In genomic region chr10:11181996-11182395, GRCh38 we compare ENCODE assay signal across 14 cellular contexts.
DNase-seq lines count a peak whose midpoint lies in the region; ATAC-seq and TF ChIP-seq lines count a peak whose summit lies in the region.
"Had no signal": no experiment of that assay in that cellular context is flagged by ENCODE, and none has a peak within 500 bp of the region (broad histone marks: within the 10 kb centered on the region; RNA-seq: fewer than 3 reads in every experiment).

No MANE protein-coding gene starts in this region.

- H3K27me3 ChIP-seq in aorta (ENCODE audit: control insufficient read depth in 1 of 2, insufficient read depth in 2 of 2, low read length in 1 of 2), result no peaks in the 10 kb centered on the region
- no peaks in the 10 kb centered on the region for H3K27me3 ChIP-seq in neuronal stem cell (ENCODE audit: control insufficient read depth in 3 of 3, insufficient read depth in 3 of 3, low read depth in 1 of 3, low read length in 3 of 3)

- no peak overlapping the region for H4K8ac ChIP-seq in neuronal stem cell (ENCODE audit: low read depth, low read length)

- no peak overlapping the region for H2BK12ac ChIP-seq in neuronal stem cell (ENCODE audit: low read length)

- no peak overlapping the region for H4K91ac ChIP-seq in neuronal stem cell (ENCODE audit: low read depth, low read length, poor library complexity)

- ATAC-seq in natural killer cell (no peak), left ventricle myocardium superior (peak; percentile 72), aorta (ENCODE audit: low FRiP score) (peak; percentile 79), HG02981 (IDR thresholded peaks at IDR 0.05; ENCODE audit: unreplicated experiment) (no peak)
- ATAC-seq in natural killer cell treated with Interleukin-12 subunit alpha and Interleukin-12 subunit beta and Interleukin-15 and Interleukin-18, amount 100 ng/mL, for 72 hours, result no peak
- ATAC-seq in activated naive CD8-positive, alpha-beta T cell treated with anti-CD3 and anti-CD28 coated beads, Interleukin-2, amount 10 ng/mL, durations not matched to agents 7 days and 5 days (ENCODE audit: low read depth), result no peak

- WGBS in aorta, 2 donors, result 3 to 8% methylated on average over 7 of the region's 7 CpGs
- WGBS in neuronal stem cell (ENCODE audit: extremely low coverage in 2 of 2, insufficient read length in 2 of 2, insufficient replicate concordance in 1 of 2), 2 donors, result no CpG with 5 or more reads among the region's 7 CpGs

- H3K9ac ChIP-seq in neuronal stem cell (ENCODE audit: low read depth, low read length, poor library complexity), result no peak overlapping the region

- H2BK120ac ChIP-seq in neuronal stem cell (ENCODE audit: low read depth, low read length), result no peak overlapping the region

- H3K27ac Mint-ChIP-seq in natural killer cell, result no peak overlapping the region
- no peak overlapping the region for H3K27ac Mint-ChIP-seq in natural killer cell treated with Interleukin-12 subunit alpha and Interleukin-12 subunit beta and Interleukin-15 and Interleukin-18, amount 100 ng/mL, for 72 hours
- H3K27ac Mint-ChIP-seq in activated naive CD8-positive, alpha-beta T cell treated with anti-CD3 and anti-CD28 coated beads, Interleukin-2, amount 10 ng/mL, durations not matched to agents 7 days and 5 days, result peak overlapping the region; percentile 80

- H2BK15ac ChIP-seq in neuronal stem cell (ENCODE audit: low read length), result no peak overlapping the region

- H3K4me1 Mint-ChIP-seq in natural killer cell, result peaks cover 63 to 96% of the 10 kb centered on the region in 2 donors
- peaks cover 89 to 94% of the 10 kb centered on the region in 2 donors for H3K4me1 Mint-ChIP-seq in natural killer cell treated with Interleukin-12 subunit alpha and Interleukin-12 subunit beta and Interleukin-15 and Interleukin-18, amount 100 ng/mL, for 72 hours (ENCODE audit: low read depth in 2 of 2)
- peaks cover 89% of the 10 kb centered on the region for H3K4me1 Mint-ChIP-seq in activated naive CD8-positive, alpha-beta T cell treated with anti-CD3 and anti-CD28 coated beads, Interleukin-2, amount 10 ng/mL, durations not matched to agents 7 days and 5 days

- H3K4me3 ChIP-seq in aorta (ENCODE audit: low read length in 2 of 2) (no peak overlapping the region), neuronal stem cell (ENCODE audit: low read length in 2 of 2) (no peak overlapping the region), coronary artery (no peak overlapping the region)
- H3K4me3 ChIP-seq: PC-9 had no signal

- H3K18ac ChIP-seq in neuronal stem cell (ENCODE audit: low read length), result no peak overlapping the region

- intact Hi-C loops in natural killer cell (cut with micrococcal nuclease), result no loop called here
- intact Hi-C loops in left ventricle myocardium superior (cut with micrococcal nuclease), result no loop called here
- intact Hi-C loops in aorta (cut with DNase I), result no loop called here

- DNase-seq in natural killer cell (no peak), left ventricle myocardium superior (peak; percentile 76), aorta (peak; percentile 76 to 80), neuronal stem cell (ENCODE audit: low spot score) (no peak), coronary artery (ENCODE audit: low spot score) (no peak)
- no peak for DNase-seq in natural killer cell treated with Interleukin-12 subunit alpha and Interleukin-12 subunit beta and Interleukin-15 and Interleukin-18, amount 100 ng/mL, for 72 hours (ENCODE audit: low spot score)
- DNase-seq in activated naive CD8-positive, alpha-beta T cell treated with anti-CD3 and anti-CD28 coated beads, Interleukin-2, amount 10 ng/mL, durations not matched to agents 7 days and 5 days, result no peak
- DNase-seq: activated CD4-positive, alpha-beta T cell treated with anti-CD3 and anti-CD28 coated beads, Interleukin-2, amount 50 U/mL, for 1 hour; activated naive CD4-positive, alpha-beta T cell treated with anti-CD3 and anti-CD28 coated beads, Interleukin-2, amount 50 U/mL, for 16 hours; NCI-H1048; NCI-H2227 treated with DMSO at 0.1 percent for 48 hours; PC-9; stimulated activated CD4-positive, alpha-beta T cell treated with anti-CD3 and anti-CD28 coated beads, Interleukin-2, amount 100 ng/mL, for 24 hours had no signal

- H3K27me3 Mint-ChIP-seq in natural killer cell (ENCODE audit: low read depth in 2 of 2), result no peaks in the 10 kb centered on the region
- H3K27me3 Mint-ChIP-seq in natural killer cell treated with Interleukin-12 subunit alpha and Interleukin-12 subunit beta and Interleukin-15 and Interleukin-18, amount 100 ng/mL, for 72 hours, result no peaks in the 10 kb centered on the region
- H3K27me3 Mint-ChIP-seq in activated naive CD8-positive, alpha-beta T cell treated with anti-CD3 and anti-CD28 coated beads, Interleukin-2, amount 10 ng/mL, durations not matched to agents 7 days and 5 days, result no peaks in the 10 kb centered on the region

- no peak overlapping the region for H3K23ac ChIP-seq in neuronal stem cell (ENCODE audit: low read depth, low read length, poor library complexity)

- H2AFZ ChIP-seq in neuronal stem cell (ENCODE audit: low read length), result no peak overlapping the region
- H2AFZ ChIP-seq: PC-9 had no signal

- POLR2A ChIA-PET in activated naive CD8-positive, alpha-beta T cell treated with anti-CD3 and anti-CD28 coated beads, Interleukin-2, amount 10 ng/mL, durations not matched to agents 7 days and 5 days (lab: Charles Lee), result interaction anchor here (0.8 to 11.7 kb wide), 8 partner anchors 8 to 54 kb away, joined by 3 to 596 read pairs (median 4); no protein-coding TSS in a partner anchor

- H3K36me3 ChIP-seq in aorta (ENCODE audit: control insufficient read depth in 1 of 2, insufficient read depth in 2 of 2, low read length in 1 of 2) (peaks cover 0 to 3% of the 10 kb centered on the region in 2 donors), neuronal stem cell (replicated peaks in 1 of 2; ENCODE audit: control insufficient read depth in 2 of 2, insufficient read depth in 2 of 2, low read length in 2 of 2) (peaks cover 0 to 20% of the 10 kb centered on the region in 2 donors)

- H3K4me1 ChIP-seq in aorta (ENCODE audit: control insufficient read depth in 1 of 2, insufficient read depth in 2 of 2, low read length in 2 of 2), result peaks cover 0 to 4% of the 10 kb centered on the region in 2 donors
- peaks cover 0 to 4% of the 10 kb centered on the region in 2 donors for H3K4me1 ChIP-seq in neuronal stem cell (ENCODE audit: control insufficient read depth in 2 of 2, insufficient read depth in 1 of 2, low read depth in 1 of 2, low read length in 2 of 2)

- H3K9me3 Mint-ChIP-seq in natural killer cell, result no peaks in the 10 kb centered on the region
- H3K9me3 Mint-ChIP-seq in natural killer cell treated with Interleukin-12 subunit alpha and Interleukin-12 subunit beta and Interleukin-15 and Interleukin-18, amount 100 ng/mL, for 72 hours, result peaks cover 5% of the 10 kb centered on the region
- H3K9me3 Mint-ChIP-seq in activated naive CD8-positive, alpha-beta T cell treated with anti-CD3 and anti-CD28 coated beads, Interleukin-2, amount 10 ng/mL, durations not matched to agents 7 days and 5 days, result peaks cover 14% of the 10 kb centered on the region

- H3K4me2 ChIP-seq in neuronal stem cell (ENCODE audit: insufficient read depth, low read length, poor library complexity, severe bottlenecking), result no peak overlapping the region
- H3K4me2 ChIP-seq: PC-9 had no signal

- H2BK5ac ChIP-seq in neuronal stem cell (ENCODE audit: low read length), result no peak overlapping the region

- H3K4me3 Mint-ChIP-seq in natural killer cell, result peak overlapping the region; percentile 79
- no peak overlapping the region for H3K4me3 Mint-ChIP-seq in natural killer cell treated with Interleukin-12 subunit alpha and Interleukin-12 subunit beta and Interleukin-15 and Interleukin-18, amount 100 ng/mL, for 72 hours
- no peak overlapping the region for H3K4me3 Mint-ChIP-seq in activated naive CD8-positive, alpha-beta T cell treated with anti-CD3 and anti-CD28 coated beads, Interleukin-2, amount 10 ng/mL, durations not matched to agents 7 days and 5 days

- TF ChIP-seq CTCF in natural killer cell (IDR thresholded peaks at IDR 0.05), result no peak
- no peak for TF ChIP-seq CTCF in coronary artery (IDR thresholded peaks at IDR 0.05)

- H3K14ac ChIP-seq in neuronal stem cell (ENCODE audit: low read length), result no peak overlapping the region

- H3K4ac ChIP-seq in neuronal stem cell (ENCODE audit: low read length), result no peak overlapping the region

- H3K79me1 ChIP-seq in neuronal stem cell (ENCODE audit: low read depth, low read length), result peaks cover 5% of the 10 kb centered on the region

- H3K9me3 ChIP-seq in aorta (ENCODE audit: control insufficient read depth, low read length) (peaks cover 3% of the 10 kb centered on the region), neuronal stem cell (replicated peaks in 1 of 2; ENCODE audit: control insufficient read depth in 2 of 2, insufficient read depth in 1 of 2, low read depth in 1 of 2, low read length in 2 of 2) (peaks cover 3 to 7% of the 10 kb centered on the region in 2 donors)

- peak overlapping the region in 1 of 2 donors; percentile 57 for H3K27ac ChIP-seq in aorta (ENCODE audit: low read depth in 1 of 2, low read length in 2 of 2)
- H3K27ac ChIP-seq in neuronal stem cell (replicated peaks; ENCODE audit: low read length), result no peak overlapping the region
- peak overlapping the region in 1 of 2 donors; percentile 30 for H3K27ac ChIP-seq in coronary artery
- H3K27ac ChIP-seq: PC-9 had no signal

- H2AK5ac ChIP-seq in neuronal stem cell (ENCODE audit: low read depth, low read length), result no peak overlapping the region

- H3K36me3 Mint-ChIP-seq in natural killer cell, result peaks cover 32% of the 10 kb centered on the region
- H3K36me3 Mint-ChIP-seq in natural killer cell treated with Interleukin-12 subunit alpha and Interleukin-12 subunit beta and Interleukin-15 and Interleukin-18, amount 100 ng/mL, for 72 hours, result peaks cover 74% of the 10 kb centered on the region
- H3K36me3 Mint-ChIP-seq in activated naive CD8-positive, alpha-beta T cell treated with anti-CD3 and anti-CD28 coated beads, Interleukin-2, amount 10 ng/mL, durations not matched to agents 7 days and 5 days, result peaks cover 86% of the 10 kb centered on the region

Comparison
In these comparisons a context has a peak if more than half of its experiments do, and no peak if none do; other contexts are left out.
1. ATAC-seq: peak in left ventricle myocardium superior (single experiment) and aorta (single experiment); none in natural killer cell (0 of 3), natural killer cell treated with Interleukin-12 subunit alpha and Interleukin-12 subunit beta and Interleukin-15 and Interleukin-18, amount 100 ng/mL, for 72 hours (0 of 2), activated naive CD8-positive, alpha-beta T cell treated with anti-CD3 and anti-CD28 coated beads, Interleukin-2, amount 10 ng/mL, durations not matched to agents 7 days and 5 days (single experiment) and HG02981 (single experiment).
2. DNase-seq: peak in left ventricle myocardium superior (single experiment) and aorta (2 of 2); none in natural killer cell (single experiment), natural killer cell treated with Interleukin-12 subunit alpha and Interleukin-12 subunit beta and Interleukin-15 and Interleukin-18, amount 100 ng/mL, for 72 hours (single experiment), activated naive CD8-positive, alpha-beta T cell treated with anti-CD3 and anti-CD28 coated beads, Interleukin-2, amount 10 ng/mL, durations not matched to agents 7 days and 5 days (single experiment), neuronal stem cell (single experiment) and coronary artery (single experiment).